ENCODE assay signal across 10 cellular contexts in the genomic region with DNA sequence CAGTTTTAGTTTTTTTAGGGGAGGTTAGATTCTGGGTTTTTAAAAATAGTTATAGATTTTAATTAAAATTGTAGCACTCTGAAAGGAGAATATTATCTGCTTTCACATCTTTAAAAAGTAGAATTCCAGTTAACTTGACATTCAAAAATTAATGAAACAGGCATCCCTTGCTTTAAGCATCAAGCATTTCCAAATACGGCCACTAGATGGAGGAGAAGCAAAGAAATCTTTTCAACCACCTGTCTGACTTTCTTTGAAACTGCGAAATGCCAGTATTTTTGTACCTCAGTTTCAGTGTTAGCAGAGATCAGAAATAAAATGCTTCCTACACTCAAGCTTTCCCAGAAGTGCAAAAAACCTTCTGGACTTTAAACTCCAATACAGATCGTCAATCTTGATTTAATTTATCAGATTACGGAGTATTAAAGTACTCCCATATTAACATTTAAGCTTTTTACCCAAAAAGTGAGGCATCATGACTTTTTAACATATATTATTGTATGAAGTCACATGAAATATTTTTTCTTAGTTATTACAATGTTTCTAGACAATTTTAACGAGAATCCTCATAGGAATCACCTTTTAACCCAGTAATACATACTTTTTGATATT.
A peak's percentile ranks its signal among the peaks of the same experiment; 100 is the strongest.
DNase-seq lines count a peak whose midpoint lies in the region; ATAC-seq, FAIRE-seq and TF ChIP-seq lines count a peak whose summit lies in the region.
"Had no signal": no experiment of that assay in that cellular context is flagged by ENCODE, and none has a peak within 500 bp of the region (broad histone marks: within the 10 kb centered on the region; RNA-seq: fewer than 3 reads in every experiment).

No MANE protein-coding gene starts in this region.

- peak; percentile 93 for TF ChIP-seq CTCF in nephron progenitor cell (IDR thresholded peaks at IDR 0.05)

- CTCF ChIA-PET in activated CD8-positive, alpha-beta memory T cell treated with anti-CD3 and anti-CD28 coated beads, Interleukin-2, amount 10 ng/mL, durations not matched to agents 7 days and 5 days (lab: Charles Lee), result interaction anchor here (0.9 to 2.4 kb wide), 6 partner anchors 10 to 690 kb away, joined by 3 to 8 read pairs (median 6); a partner anchor contains a TSS

- peak; percentile 33 for ATAC-seq in activated CD8-positive, alpha-beta memory T cell treated with anti-CD3 and anti-CD28 coated beads, Interleukin-2, amount 10 ng/mL, durations not matched to agents 7 days and 5 days
- ATAC-seq in GM21528 (IDR thresholded peaks at IDR 0.05; ENCODE audit: low FRiP score, unreplicated experiment), result peak; percentile 89
- ATAC-seq: stimulated activated effector memory CD8-positive, alpha-beta T cell treated with anti-CD3 and anti-CD28 coated beads, Interleukin-12 subunit alpha, Interleukin-12 subunit beta, amount 100 ng/mL, for 72 hours had no signal

- no peak for TF ChIP-seq EP300 in Ishikawa (IDR thresholded peaks at IDR 0.05; ENCODE audit: borderline replicate concordance)

- peaks cover 2% of the 10 kb centered on the region for H3K4me1 Mint-ChIP-seq in activated CD8-positive, alpha-beta memory T cell treated with anti-CD3 and anti-CD28 coated beads, Interleukin-2, amount 10 ng/mL, durations not matched to agents 7 days and 5 days
- H3K4me1 Mint-ChIP-seq in nephron progenitor cell, result peaks cover 8% of the 10 kb centered on the region
- H3K4me1 Mint-ChIP-seq: stimulated activated effector memory CD8-positive, alpha-beta T cell treated with anti-CD3 and anti-CD28 coated beads, Interleukin-12 subunit alpha, Interleukin-12 subunit beta, amount 100 ng/mL, for 72 hours had no signal

- peak; percentile 77 for FAIRE-seq in endometrium (lab: Jason Lieb, UNC)

- no peak overlapping the region for H3K4me3 Mint-ChIP-seq in activated CD8-positive, alpha-beta memory T cell treated with anti-CD3 and anti-CD28 coated beads, Interleukin-2, amount 10 ng/mL, durations not matched to agents 7 days and 5 days
- H3K4me3 Mint-ChIP-seq in nephron progenitor cell, result no peak overlapping the region
- H3K4me3 Mint-ChIP-seq: dendritic cell treated with granulocyte-macrophage colony-stimulating factor and Interleukin-4, amounts not matched to agents 40 ng/mL and 50 ng/mL, for 4 days; stimulated activated effector memory CD8-positive, alpha-beta T cell treated with anti-CD3 and anti-CD28 coated beads, Interleukin-12 subunit alpha, Interleukin-12 subunit beta, amount 100 ng/mL, for 72 hours had no signal

- intact Hi-C loops in posterior cingulate gyrus (cut with DNase I), result loop anchor here (2.0 to 10.0 kb wide), 5 partner anchors 117 to 727 kb away; a partner anchor contains a TSS

- no peaks in the 10 kb centered on the region for H3K9me3 Mint-ChIP-seq in activated CD8-positive, alpha-beta memory T cell treated with anti-CD3 and anti-CD28 coated beads, Interleukin-2, amount 10 ng/mL, durations not matched to agents 7 days and 5 days (ENCODE audit: low read depth)
- H3K9me3 Mint-ChIP-seq in nephron progenitor cell, result no peaks in the 10 kb centered on the region
- H3K9me3 Mint-ChIP-seq: dendritic cell treated with granulocyte-macrophage colony-stimulating factor and Interleukin-4, amounts not matched to agents 40 ng/mL and 50 ng/mL, for 4 days; stimulated activated effector memory CD8-positive, alpha-beta T cell treated with anti-CD3 and anti-CD28 coated beads, Interleukin-12 subunit alpha, Interleukin-12 subunit beta, amount 100 ng/mL, for 72 hours had no signal

- H3K27me3 Mint-ChIP-seq in activated CD8-positive, alpha-beta memory T cell treated with anti-CD3 and anti-CD28 coated beads, Interleukin-2, amount 10 ng/mL, durations not matched to agents 7 days and 5 days, result peaks cover 7% of the 10 kb centered on the region
- H3K27me3 Mint-ChIP-seq in nephron progenitor cell (ENCODE audit: low read depth, poor library complexity), result no peaks in the 10 kb centered on the region

- DNase-seq in activated CD8-positive, alpha-beta memory T cell treated with anti-CD3 and anti-CD28 coated beads, Interleukin-2, amount 10 ng/mL, durations not matched to agents 7 days and 5 days, result no peak
- DNase-seq in activated CD8-positive, alpha-beta memory T cell treated with anti-CD3 and anti-CD28 coated beads for 24 hours, result no peak
- DNase-seq in RPMI7951 (ENCODE audit: low read depth), result peak; percentile 63
- peak; percentile 30 for DNase-seq in nephron progenitor cell
- DNase-seq in posterior cingulate gyrus, result no peak

- no peaks in the 10 kb centered on the region for H3K36me3 Mint-ChIP-seq in activated CD8-positive, alpha-beta memory T cell treated with anti-CD3 and anti-CD28 coated beads, Interleukin-2, amount 10 ng/mL, durations not matched to agents 7 days and 5 days
- peaks cover 45% of the 10 kb centered on the region for H3K36me3 Mint-ChIP-seq in nephron progenitor cell (ENCODE audit: low read depth)
- H3K36me3 Mint-ChIP-seq: stimulated activated effector memory CD8-positive, alpha-beta T cell treated with anti-CD3 and anti-CD28 coated beads, Interleukin-12 subunit alpha, Interleukin-12 subunit beta, amount 100 ng/mL, for 72 hours had no signal

- no peak overlapping the region for H3K27ac Mint-ChIP-seq in activated CD8-positive, alpha-beta memory T cell treated with anti-CD3 and anti-CD28 coated beads, Interleukin-2, amount 10 ng/mL, durations not matched to agents 7 days and 5 days
- H3K27ac Mint-ChIP-seq in nephron progenitor cell, result no peak overlapping the region
- H3K27ac Mint-ChIP-seq: dendritic cell treated with granulocyte-macrophage colony-stimulating factor and Interleukin-4, amounts not matched to agents 40 ng/mL and 50 ng/mL, for 4 days; stimulated activated effector memory CD8-positive, alpha-beta T cell treated with anti-CD3 and anti-CD28 coated beads, Interleukin-12 subunit alpha, Interleukin-12 subunit beta, amount 100 ng/mL, for 72 hours had no signal

- TF ChIP-seq RAD21 in Ishikawa (IDR thresholded peaks at IDR 0.05; ENCODE audit: low read depth), result peak; percentile 95

TF ChIP-seq in Ishikawa, 13 proteins besides CTCF, POLR2A, EP300 and RAD21:
- TF ChIP-seq CEBPB (IDR thresholded peaks at IDR 0.05) (no peak), TEAD4 (IDR thresholded peaks at IDR 0.05) (no peak)
TF ChIP-seq in Ishikawa: peak in this region for 0.

Comparison
In these comparisons a context has a peak if more than half of its experiments do, and no peak if none do; other contexts are left out.
1. DNase-seq: peak in RPMI7951 (single experiment) and nephron progenitor cell (single experiment); none in activated CD8-positive, alpha-beta memory T cell treated with anti-CD3 and anti-CD28 coated beads, Interleukin-2, amount 10 ng/mL, durations not matched to agents 7 days and 5 days (single experiment), activated CD8-positive, alpha-beta memory T cell treated with anti-CD3 and anti-CD28 coated beads for 24 hours (single experiment) and posterior cingulate gyrus (0 of 10).